8 cellular contexts compared by ENCODE assay signal in genomic region chr21:41170442-41170841, GRCh38. TPM values are rescaled to one million over a fixed set of nuclear protein-coding genes. Genes with fewer than 3 reads are reported as not detected.
DNase-seq lines count a peak whose midpoint lies in the region; ATAC-seq and TF ChIP-seq lines count a peak whose summit lies in the region.

No MANE protein-coding gene starts in this region.

- TF ChIP-seq CTCF in NB4 (IDR thresholded peaks at IDR 0.05; ENCODE audit: low read depth, low read length), result peak; percentile 55
- peak; percentile 33 to 38 for TF ChIP-seq CTCF in left lung (IDR thresholded peaks at IDR 0.05)

- intact Hi-C loops in left lung (cut with DNase I), result no loop called here

- H3K9me3 ChIP-seq in left lung, result no peaks in the 10 kb centered on the region

- H3K4me1 ChIP-seq in left lung, result peaks cover 0 to 26% of the 10 kb centered on the region in 2 donors

- DNase-seq in activated CD4-positive, alpha-beta T cell treated with anti-CD3 and anti-CD28 coated beads for 48 hours, result peak; percentile 28
- DNase-seq in activated CD4-positive, alpha-beta T cell treated with anti-CD3 and anti-CD28 coated beads for 1 hour, result no peak
- peak; percentile 19 for DNase-seq in NB4 (ENCODE audit: low read depth)
- DNase-seq in astrocyte of the hippocampus (ENCODE audit: low read depth, low spot score), result peak; percentile 63
- no peak for DNase-seq in left lung

- no peak overlapping the region for H3K27ac ChIP-seq in left lung

- no peak for TF ChIP-seq POLR2A in NB4 (IDR thresholded peaks at IDR 0.05; ENCODE audit: extremely low read depth, insufficient read length)

- no peak overlapping the region for H3K4me3 ChIP-seq in NB4 (ENCODE audit: low read depth, low read length)
- no peak overlapping the region for H3K4me3 ChIP-seq in left lung

- peak; percentile 21 for ATAC-seq in left lung
- ATAC-seq in GM21423 (IDR thresholded peaks at IDR 0.05; ENCODE audit: unreplicated experiment), result no peak
- ATAC-seq in GM19452 (IDR thresholded peaks at IDR 0.05; ENCODE audit: unreplicated experiment), result no peak
- no peak for ATAC-seq in HG03159 (IDR thresholded peaks at IDR 0.05; ENCODE audit: unreplicated experiment)

- H3K36me3 ChIP-seq in left lung, result no peaks in the 10 kb centered on the region

- H3K27me3 ChIP-seq in left lung, result peaks cover 0 to 52% of the 10 kb centered on the region in 2 donors

RNA-seq across cellular contexts. Expression of gene BACE2, which starts 2.5 kb away (rescaled TPM):
- total RNA-seq in left lung, result 10 to 100 TPM; 41.5 to 44.6 TPM

Comparison
In these comparisons a context has a peak if more than half of its experiments do, and no peak if none do; other contexts are left out.
1. DNase-seq: peak in activated CD4-positive, alpha-beta T cell treated with anti-CD3 and anti-CD28 coated beads for 48 hours (single experiment), NB4 (single experiment) and astrocyte of the hippocampus (single experiment); none in activated CD4-positive, alpha-beta T cell treated with anti-CD3 and anti-CD28 coated beads for 1 hour (single experiment) and left lung (0 of 2).